In genomic region chr7:142400042-142400441, GRCh38 we compare ENCODE assay signal across 27 cellular contexts.
"Had no signal": no experiment of that assay in that cellular context is flagged by ENCODE, and none has a peak within 500 bp of the region (broad histone marks: within the 10 kb centered on the region; RNA-seq: fewer than 3 reads in every experiment).

No MANE protein-coding gene starts in this region.

- H3K9me3 ChIP-seq: colonic mucosa, gastrocnemius medialis, heart left ventricle, left lung, right lobe of liver, testis, tibial artery had no signal

- H3K4me1 Mint-ChIP-seq: endodermal cell; neural crest cell; stimulated activated naive B cell treated with anti-CD40 and anti-IgM and Interleukin-4, amounts not matched to agents 10 μg/mL and 1 μg/mL and 100 μg/mL, for 72 hours had no signal

- H3K4me3 ChIP-seq: colonic mucosa, gastrocnemius medialis, heart left ventricle, hepatocyte, left lung, right lobe of liver, testis, tibial artery had no signal

- H3K27ac Mint-ChIP-seq: dendritic cell treated with granulocyte-macrophage colony-stimulating factor and Interleukin-4, amounts not matched to agents 40 ng/mL and 50 ng/mL, for 4 days; endodermal cell; naive thymus-derived CD4-positive, alpha-beta T cell; progenitor cell of endocrine pancreas; stimulated activated naive B cell treated with anti-CD40 and anti-IgM and Interleukin-4, amounts not matched to agents 10 μg/mL and 1 μg/mL and 100 μg/mL, for 72 hours; type B pancreatic cell had no signal

- ATAC-seq: esophagus mucosa; gastrocnemius medialis; heart left ventricle; left lung; naive thymus-derived CD4-positive, alpha-beta T cell; stimulated activated naive B cell treated with anti-CD40 and anti-IgM and Interleukin-4, amounts not matched to agents 10 μg/mL and 1 μg/mL and 100 μg/mL, for 72 hours had no signal

- H3K27me3 ChIP-seq: colonic mucosa, gastrocnemius medialis, left lung, right lobe of liver, testis, tibial artery had no signal

- H3K9ac ChIP-seq: parathyroid adenoma had no signal

- H3K27ac ChIP-seq: colonic mucosa, epithelial cell of prostate, gastrocnemius medialis, heart left ventricle, hepatocyte, left lung, parathyroid adenoma, right lobe of liver, testis, tibial artery had no signal

- H3K36me3 ChIP-seq: colonic mucosa, gastrocnemius medialis, heart left ventricle, left lung, right lobe of liver, tibial artery had no signal

- H2AFZ ChIP-seq: hepatocyte, parathyroid adenoma had no signal

- H3K9me3 Mint-ChIP-seq: dendritic cell treated with granulocyte-macrophage colony-stimulating factor and Interleukin-4, amounts not matched to agents 40 ng/mL and 50 ng/mL, for 4 days; endodermal cell; naive thymus-derived CD4-positive, alpha-beta T cell; neural crest cell; stimulated activated naive B cell treated with anti-CD40 and anti-IgM and Interleukin-4, amounts not matched to agents 10 μg/mL and 1 μg/mL and 100 μg/mL, for 72 hours; type B pancreatic cell had no signal

- H3K4me1 ChIP-seq: colonic mucosa, gastrocnemius medialis, heart left ventricle, left lung, parathyroid adenoma, right lobe of liver, testis, tibial artery had no signal

- DNase-seq: colonic mucosa; effector CD8-positive, alpha-beta T cell; endodermal cell; foreskin fibroblast; gastrocnemius medialis; heart left ventricle; kidney; left lung; mesendoderm; midbrain; naive thymus-derived CD4-positive, alpha-beta T cell; right lobe of liver; small intestine; stimulated activated CD4-positive, alpha-beta T cell treated with anti-CD3 and anti-CD28 coated beads, Interleukin-15, amount 100 ng/mL, for 24 hours; stimulated activated CD4-positive, alpha-beta T cell treated with anti-CD3 and anti-CD28 coated beads, Interleukin-2, amount 100 ng/mL, for 48 hours; stimulated activated naive B cell treated with anti-CD40 and anti-IgM and Interleukin-4, amounts not matched to agents 10 μg/mL and 1 μg/mL and 100 μg/mL, for 72 hours; substantia nigra; testis; tibial artery had no signal

- H3K4me2 ChIP-seq: hepatocyte had no signal

- H3K4me3 Mint-ChIP-seq: dendritic cell treated with granulocyte-macrophage colony-stimulating factor and Interleukin-4, amounts not matched to agents 40 ng/mL and 50 ng/mL, for 4 days; endodermal cell; naive thymus-derived CD4-positive, alpha-beta T cell; neural crest cell; stimulated activated naive B cell treated with anti-CD40 and anti-IgM and Interleukin-4, amounts not matched to agents 10 μg/mL and 1 μg/mL and 100 μg/mL, for 72 hours; type B pancreatic cell had no signal

- H3K36me3 Mint-ChIP-seq: naive thymus-derived CD4-positive, alpha-beta T cell; stimulated activated naive B cell treated with anti-CD40 and anti-IgM and Interleukin-4, amounts not matched to agents 10 μg/mL and 1 μg/mL and 100 μg/mL, for 72 hours; type B pancreatic cell had no signal

- H3K27me3 Mint-ChIP-seq: dendritic cell treated with granulocyte-macrophage colony-stimulating factor and Interleukin-4, amounts not matched to agents 40 ng/mL and 50 ng/mL, for 4 days had no signal
